ENCODE assay signal across 14 cellular contexts in the genomic region with DNA sequence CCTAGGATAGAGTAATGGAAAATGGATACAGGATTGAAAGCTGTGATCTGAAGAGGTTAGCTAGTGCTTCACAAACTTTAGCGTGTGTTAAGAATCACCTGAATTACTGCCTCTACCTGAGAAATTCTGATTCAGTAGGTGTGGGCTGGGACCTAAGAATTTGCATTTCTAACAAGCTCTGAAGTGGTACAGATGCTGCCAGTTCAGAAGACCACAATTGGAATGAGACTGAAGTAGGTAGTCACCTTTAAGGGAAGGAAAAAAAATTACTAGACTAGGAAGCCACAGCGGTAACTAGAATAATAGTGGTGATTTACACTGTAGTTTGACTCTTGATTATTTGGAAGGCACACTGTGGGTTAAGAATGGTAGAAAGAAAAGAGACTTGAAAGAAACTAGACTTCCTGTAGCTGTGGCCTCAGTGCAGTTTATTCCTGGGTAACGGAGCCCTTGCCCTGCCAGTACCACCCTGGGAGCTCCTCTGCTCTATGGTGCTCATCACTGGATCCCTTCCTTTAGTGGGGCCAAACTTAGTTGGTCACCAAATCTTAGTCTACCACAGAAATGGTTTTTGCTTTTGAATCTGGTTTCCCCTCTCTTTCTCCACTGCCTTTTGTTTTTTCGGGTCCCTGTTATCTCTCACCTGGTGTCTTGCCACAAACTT.
DNase-seq lines count a peak whose midpoint lies in the region.
"Had no signal": no experiment of that assay in that cellular context is flagged by ENCODE, and none has a peak within 500 bp of the region (broad histone marks: within the 10 kb centered on the region; RNA-seq: fewer than 3 reads in every experiment).

No MANE protein-coding gene starts in this region.

- peak; percentile 23 for DNase-seq in activated CD4-positive, alpha-beta T cell treated with anti-CD3 and anti-CD28 coated beads for 48 hours
- DNase-seq in activated CD4-positive, alpha-beta T cell treated with anti-CD3 and anti-CD28 coated beads, Interleukin-2, amount 50 U/mL, for 48 hours: no peak
- DNase-seq in RPMI8226 (peak; percentile 38), retina (no peak), DMS153 (lab: John Stamatoyannopoulos, UW) (no peak), SHP77 (lab: John Stamatoyannopoulos, UW) (no peak)
- peak; percentile 17 for DNase-seq in central memory CD4-positive, alpha-beta T cell
- peak; percentile 42 for DNase-seq in stimulated activated CD8-positive, alpha-beta memory T cell treated with anti-CD3 and anti-CD28 coated beads, Interleukin-4, amount 100 ng/mL, for 48 hours
- DNase-seq: caudate nucleus, DND-41, erythroblast, mammary epithelial cell, NCI-H446, T-helper 9 cell had no signal

Comparison
In these comparisons a context has a peak if more than half of its experiments do, and no peak if none do; other contexts are left out.
1. DNase-seq: peak in activated CD4-positive, alpha-beta T cell treated with anti-CD3 and anti-CD28 coated beads for 48 hours (single experiment), RPMI8226 (single experiment), central memory CD4-positive, alpha-beta T cell (single experiment) and stimulated activated CD8-positive, alpha-beta memory T cell treated with anti-CD3 and anti-CD28 coated beads, Interleukin-4, amount 100 ng/mL, for 48 hours (single experiment); none in activated CD4-positive, alpha-beta T cell treated with anti-CD3 and anti-CD28 coated beads, Interleukin-2, amount 50 U/mL, for 48 hours (0 of 2), retina (single experiment), DMS153 (single experiment) and SHP77 (0 of 2).